In genomic region chr13:99267927-99268326, GRCh38 we compare ENCODE assay signal across 27 cellular contexts. TPM values are rescaled to one million over a fixed set of nuclear protein-coding genes. Genes with fewer than 3 reads are reported as not detected.
DNase-seq lines count a peak whose midpoint lies in the region; ATAC-seq, FAIRE-seq and TF ChIP-seq lines count a peak whose summit lies in the region.
"Had no signal": no experiment of that assay in that cellular context is flagged by ENCODE, and none has a peak within 500 bp of the region (broad histone marks: within the 10 kb centered on the region; RNA-seq: fewer than 3 reads in every experiment).

No MANE protein-coding gene starts in this region.

- peak overlapping the region in 1 of 2 experiments; percentile 56; a peak in 1 of 4 replicates for H3K9ac ChIP-seq in K562 (ENCODE audit: insufficient read depth in 1 of 2, low read depth in 2 of 2, low read length in 2 of 2)
- H3K9ac ChIP-seq: KMS-11 had no signal

- FAIRE-seq in K562 (lab: Jason Lieb, UNC), result peak; percentile 74
- FAIRE-seq: G401.6 had no signal

- peaks cover 25% of the 10 kb centered on the region; the same call in 2 of the 3 replicates for H3K79me2 ChIP-seq in K562 (ENCODE audit: control insufficient read depth, insufficient read depth, low read length)

- peaks cover 66% of the 10 kb centered on the region for H3K4me1 Mint-ChIP-seq in stimulated activated naive CD8-positive, alpha-beta T cell treated with anti-CD3 and anti-CD28 coated beads, Interleukin-15, amount 100 ng/mL, for 72 hours
- H3K4me1 Mint-ChIP-seq in CD4-positive, alpha-beta T cell (ENCODE audit: low read depth), result peaks cover 76% of the 10 kb centered on the region

- no peak overlapping the region for H3K4me3 Mint-ChIP-seq in stimulated activated naive CD8-positive, alpha-beta T cell treated with anti-CD3 and anti-CD28 coated beads, Interleukin-15, amount 100 ng/mL, for 72 hours
- no peak overlapping the region for H3K4me3 Mint-ChIP-seq in CD4-positive, alpha-beta T cell
- H3K4me3 Mint-ChIP-seq: GM23338 had no signal

- no peak overlapping the region for H2AFZ ChIP-seq in K562 (ENCODE audit: low read depth, low read length)
- H2AFZ ChIP-seq: GM23338 had no signal

- H3K36me3 ChIP-seq in K562 (ENCODE audit: control insufficient read depth, insufficient read depth, low read length), result peaks cover 6% of the 10 kb centered on the region; the same call in 2 of the 3 replicates
- H3K36me3 ChIP-seq: BE2C had no signal

- peak; percentile 65 for TF ChIP-seq EP300 in K562 (IDR thresholded peaks at IDR 0.05; ENCODE audit: low read length)

- TF ChIP-seq POLR2A in K562 (conservative IDR thresholded peaks at IDR 0.05), result no peak

- BruUV-seq in K562 (replicated peaks; lab: Mats Ljungman, UMichigan), result no TSS peak

- no peaks in the 10 kb centered on the region for H3K9me3 ChIP-seq in K562 (replicated peaks; ENCODE audit: control insufficient read depth, insufficient read depth, low read depth, low read length)
- H3K9me3 ChIP-seq in CD4-positive, alpha-beta T cell (ENCODE audit: control insufficient read depth, low read length), result peaks cover 5% of the 10 kb centered on the region
- H3K9me3 ChIP-seq: BE2C had no signal

- H4K20me1 ChIP-seq in K562 (replicated peaks; ENCODE audit: control insufficient read depth, insufficient read depth, low read length), result no peaks in the 10 kb centered on the region

- peak overlapping the region; percentile 20; the same call in 1 of the 3 replicates for H3K27ac ChIP-seq in K562 (ENCODE audit: extremely low read depth, low read depth, low read length)
- H3K27ac ChIP-seq in coronary artery, result no peak overlapping the region
- no peak overlapping the region for H3K27ac ChIP-seq in CD4-positive, alpha-beta T cell (ENCODE audit: low read depth, low read length)
- H3K27ac ChIP-seq: 22Rv1, KMS-11, RWPE1 had no signal

- intact Hi-C loops in K562 (cut with micrococcal nuclease), result loop anchor here (2.0 to 10.0 kb wide), 5 partner anchors 64 to 593 kb away; partner anchors contain the start of gene UBAC2
- intact Hi-C loops in CD4-positive, alpha-beta T cell (cut with DNase I, micrococcal nuclease), result loop anchor here in 1 of 2 experiments (1.0 to 10.0 kb wide), 4 partner anchors 169 to 337 kb away; partner anchors contain the start of genes CLYBL and TM9SF2

- peaks cover 7 to 24% of the 10 kb centered on the region in 2 experiments; a peak in 3 of 5 replicates for H3K4me1 ChIP-seq in K562 (replicated peaks in 1 of 2; ENCODE audit: control insufficient read depth in 2 of 2, insufficient read depth in 2 of 2, low read length in 2 of 2)
- H3K4me1 ChIP-seq: BE2C had no signal

- H3K27ac Mint-ChIP-seq in stimulated activated naive CD8-positive, alpha-beta T cell treated with anti-CD3 and anti-CD28 coated beads, Interleukin-15, amount 100 ng/mL, for 72 hours, result peak overlapping the region; percentile 10 to 79
- H3K27ac Mint-ChIP-seq in CD4-positive, alpha-beta T cell, result no peak overlapping the region
- H3K27ac Mint-ChIP-seq: GM23338 had no signal

- H3K4me2 ChIP-seq in K562 (ENCODE audit: insufficient read depth, low read length), result peak overlapping the region; percentile 43
- H3K4me2 ChIP-seq: GM23338, KMS-11 had no signal

- WGBS in K562 (ENCODE audit: insufficient coverage, low coverage, missing lambda C conversion rate), result 0% methylated on average over 4 of the region's 4 CpGs

- H3K9me3 Mint-ChIP-seq in stimulated activated naive CD8-positive, alpha-beta T cell treated with anti-CD3 and anti-CD28 coated beads, Interleukin-15, amount 100 ng/mL, for 72 hours, result peaks cover 0 to 10% of the 10 kb centered on the region in 2 donors
- H3K9me3 Mint-ChIP-seq in CD4-positive, alpha-beta T cell, result peaks cover 2% of the 10 kb centered on the region
- H3K9me3 Mint-ChIP-seq: GM23338 had no signal

- peak; percentile 49 for DNase-seq in NCI-H2171 treated with DMSO at 0.1 percent for 48 hours (lab: John Stamatoyannopoulos, UW)
- no peak for DNase-seq in NCI-H2171 (lab: John Stamatoyannopoulos, UW)
- no peak for DNase-seq in stimulated activated naive CD8-positive, alpha-beta T cell treated with anti-CD3 and anti-CD28 coated beads, Interleukin-15, amount 100 ng/mL, for 72 hours
- DNase-seq in stimulated activated naive CD8-positive, alpha-beta T cell treated with anti-CD3 and anti-CD28 coated beads, Interleukin-15, Interleukin-2, amounts not matched to agents 100 U/mL and 50 U/mL, for 24 hours, result no peak
- DNase-seq in K562 (ENCODE audit: extremely low read depth in 1 of 4, low spot score in 3 of 4), result peak; percentile 18 to 65 (median 32)
- no peak for DNase-seq in pons (ENCODE audit: low spot score)
- DNase-seq in coronary artery (ENCODE audit: low spot score), result no peak
- DNase-seq in CD4-positive, alpha-beta T cell, result no peak
- DNase-seq: BE2C, HCEC 1CT, IMR-90, MM.1S, NCI-H1048, NCI-H1417, NCI-H1694, NCI-H2029 treated with DMSO at 0.1 percent for 48 hours, NCI-H226, NCI-H510A, NCI-H69, SHP77 had no signal

- no peak for TF ChIP-seq RAD21 in K562 (CRISPR knock-in tag; conservative IDR thresholded peaks at IDR 0.05 in 1 of 2, IDR thresholded peaks at IDR 0.05 in 1 of 2)

- H3K4me3 ChIP-seq in K562, result no peak overlapping the region
- H3K4me3 ChIP-seq in coronary artery, result no peak overlapping the region
- H3K4me3 ChIP-seq: GM23338 had no signal

- no peak for ATAC-seq in stimulated activated naive CD8-positive, alpha-beta T cell treated with anti-CD3 and anti-CD28 coated beads, Interleukin-15, amount 100 ng/mL, for 72 hours
- no peak for ATAC-seq in stimulated activated naive CD8-positive, alpha-beta T cell treated with anti-CD3 and anti-CD28 coated beads, Interleukin-15, Interleukin-2, amounts not matched to agents 100 U/mL and 50 U/mL, for 24 hours
- ATAC-seq in K562, result peak; percentile 33; the same call in 2 of the 3 replicates
- ATAC-seq in CD4-positive, alpha-beta T cell (ENCODE audit: poor library complexity), result no peak
- ATAC-seq: GM23338, Panc1 had no signal

- no peaks in the 10 kb centered on the region for H3K9me1 ChIP-seq in K562 (ENCODE audit: control insufficient read depth, insufficient read depth, low read length)

- no peaks in the 10 kb centered on the region for H3K27me3 Mint-ChIP-seq in stimulated activated naive CD8-positive, alpha-beta T cell treated with anti-CD3 and anti-CD28 coated beads, Interleukin-15, amount 100 ng/mL, for 72 hours
- no peaks in the 10 kb centered on the region for H3K27me3 Mint-ChIP-seq in CD4-positive, alpha-beta T cell

- POLR2A ChIA-PET in K562 (lab: Yijun Ruan, JAX), result interaction anchor here (0.6 kb wide), 1 partner anchor 345 kb away, joined by 3 read pairs; no protein-coding TSS in a partner anchor
- POLR2A ChIA-PET in CD4-positive, alpha-beta T cell (lab: Charles Lee), result interaction anchor here (1.1 to 5.5 kb wide), 5 partner anchors 10 to 119 kb away, joined by 3 to 37 read pairs (median 5); partner anchors contain the start of genes GPR18 and UBAC2

- peaks cover 37% of the 10 kb centered on the region for H3K36me3 Mint-ChIP-seq in CD4-positive, alpha-beta T cell (ENCODE audit: low read depth)

- CTCF ChIA-PET in K562 (lab: Yijun Ruan, JAX; ENCODE audit: low intra/inter-chr PET ratio), result interaction anchor here (5.6 kb wide), 1 partner anchor 168 kb away, joined by 73 read pairs; no protein-coding TSS in a partner anchor
- CTCF ChIA-PET in CD4-positive, alpha-beta T cell (lab: Charles Lee), result interaction anchor here (1.2 to 10.4 kb wide), 5 partner anchors 30 to 170 kb away, joined by 3 to 189 read pairs (median 15); no protein-coding TSS in a partner anchor

- H3K27me3 ChIP-seq in K562 (ENCODE audit: control insufficient read depth in 2 of 2, insufficient read depth in 2 of 2, low read length in 2 of 2), result no peaks in the 10 kb centered on the region
- H3K27me3 ChIP-seq in CD4-positive, alpha-beta T cell (ENCODE audit: control insufficient read depth, insufficient read depth, low read length), result no peaks in the 10 kb centered on the region
- H3K27me3 ChIP-seq: BE2C had no signal

- in situ Hi-C loops in K562 (cut with MboI), result loop anchor here (5.0 kb wide), 2 partner anchors 91 to 169 kb away; no protein-coding TSS in a partner anchor

- TF ChIP-seq CTCF in K562 (IDR thresholded peaks at IDR 0.05 in 2 of 3, conservative IDR thresholded peaks at IDR 0.05 in 1 of 3; ENCODE audit: insufficient read depth in 2 of 3, low read depth in 1 of 3, low read length in 3 of 3) (no peak), coronary artery (IDR thresholded peaks at IDR 0.05) (no peak)
- no peak for TF ChIP-seq CTCF in CD4-positive, alpha-beta T cell (IDR thresholded peaks at IDR 0.05)

RNA-seq across cellular contexts. Expression of gene GPR18, which starts 9.7 kb away (rescaled TPM):
- total RNA-seq in K562 (2011; cell fraction: chromatin; rRNA removed; ENCODE audit: low replicate concordance), result not detected in 2 replicates
- total RNA-seq in K562 (2011; cell fraction: nucleolus; rRNA removed), result not detected in 2 replicates
- not detected in 2 replicates for total RNA-seq in K562 (2011; cell fraction: nucleoplasm; rRNA removed)
- not detected in 2 replicates for total RNA-seq in K562 (2014; rRNA removed)
- not detected in 2 replicates for total RNA-seq in K562 (2014; rRNA removed; fragmentation: Illumina TruSeq; extraction: Trizol)
- total RNA-seq in K562 (2015; rRNA removed; fragmentation: Illumina TruSeq; extraction: Trizol), result not detected in 2 replicates
- not detected in 2 replicates for total RNA-seq in K562 (2021)
- polyA plus RNA-seq in K562 (2011; rRNA removed), result not detected in 2 replicates
- not detected in 2 replicates for polyA plus RNA-seq in K562 (2011; cell fraction: cytosol; rRNA removed)
- polyA plus RNA-seq in K562 (2011; cell fraction: nucleus; rRNA removed), result not detected in 2 replicates
- polyA plus RNA-seq in K562 (2012), result 0.08 and 0.13 TPM in 2 replicates
- polyA plus RNA-seq in K562 (2014; fragmentation: Illumina TruSeq; extraction: Trizol), result not detected in 2 replicates
- polyA plus RNA-seq in K562 (2014; fragmentation: Nextera tagmentation; extraction: Ambion mirVana), result under 1 TPM in 1 of 2 experiments, not detected in 1; 0.75 TPM
- not detected in 2 replicates for polyA plus RNA-seq in K562 (2014; rRNA removed)
- polyA minus RNA-seq in K562 (2011; rRNA and poly(A)+ RNA removed), result not detected in 2 replicates
- polyA minus RNA-seq in K562 (2011; cell fraction: cytosol; rRNA and poly(A)+ RNA removed), result not detected in 2 replicates
- not detected in 2 replicates for polyA minus RNA-seq in K562 (2011; cell fraction: nucleus; rRNA and poly(A)+ RNA removed)
- 10 to 100 TPM; 42.9 to 45.1 TPM for total RNA-seq in CD4-positive, alpha-beta T cell
- total RNA-seq: GM23338, IMR-90 had no signal
- polyA plus RNA-seq: IMR-90 had no signal

RNA-seq across cellular contexts. Expression of gene GPR183, which starts 39.3 kb away (rescaled TPM):
- total RNA-seq in K562 (2011; cell fraction: chromatin; rRNA removed; ENCODE audit: low replicate concordance), result 3.6 and 4.7 TPM in 2 replicates
- total RNA-seq in K562 (2011; cell fraction: nucleolus; rRNA removed), result 2.6 and 4.0 TPM in 2 replicates
- 4.1 and 5.4 TPM in 2 replicates for total RNA-seq in K562 (2011; cell fraction: nucleoplasm; rRNA removed)
- 1.3 and 1.6 TPM in 2 replicates for total RNA-seq in K562 (2014; rRNA removed)
- total RNA-seq in K562 (2014; rRNA removed; fragmentation: Illumina TruSeq; extraction: Trizol), result 2.9 and 3.5 TPM in 2 replicates
- 9.3 and 10.0 TPM in 2 replicates for total RNA-seq in K562 (2015; rRNA removed; fragmentation: Illumina TruSeq; extraction: Trizol)
- total RNA-seq in K562 (2021), result 2.3 TPM in 2 replicates
- 2.6 and 9.4 TPM in 2 replicates for polyA plus RNA-seq in K562 (2011; rRNA removed)
- 1.7 and 5.1 TPM in 2 replicates for polyA plus RNA-seq in K562 (2011; cell fraction: cytosol; rRNA removed)
- polyA plus RNA-seq in K562 (2011; cell fraction: nucleus; rRNA removed), result 0.97 and 2.6 TPM in 2 replicates
- polyA plus RNA-seq in K562 (2012), result 3.7 and 8.1 TPM in 2 replicates
- 3.6 and 3.7 TPM in 2 replicates for polyA plus RNA-seq in K562 (2014; fragmentation: Illumina TruSeq; extraction: Trizol)
- polyA plus RNA-seq in K562 (2014; fragmentation: Nextera tagmentation; extraction: Ambion mirVana), result 10 to 100 TPM in 1 of 2 experiments, 1 to 10 TPM in 1; 6.9 to 10.2 TPM
- 1.9 and 2.5 TPM in 2 replicates for polyA plus RNA-seq in K562 (2014; rRNA removed)
- polyA minus RNA-seq in K562 (2011; rRNA and poly(A)+ RNA removed), result 2.0 and 6.3 TPM in 2 replicates
- 2.6 TPM in 1 of 2 replicates, not detected in the other for polyA minus RNA-seq in K562 (2011; cell fraction: cytosol; rRNA and poly(A)+ RNA removed)
- polyA minus RNA-seq in K562 (2011; cell fraction: nucleus; rRNA and poly(A)+ RNA removed), result 0.78 and 0.81 TPM in 2 replicates
- 100 to 1,000 TPM; 330 to 337 TPM for total RNA-seq in CD4-positive, alpha-beta T cell
- total RNA-seq: GM23338, SK-MEL-5 had no signal

Comparison
In these comparisons a context has a peak if more than half of its experiments do, and no peak if none do; other contexts are left out.
1. DNase-seq: peak in NCI-H2171 treated with DMSO at 0.1 percent for 48 hours (single experiment) and K562 (4 of 4); none in NCI-H2171 (single experiment), stimulated activated naive CD8-positive, alpha-beta T cell treated with anti-CD3 and anti-CD28 coated beads, Interleukin-15, amount 100 ng/mL, for 72 hours (0 of 2), stimulated activated naive CD8-positive, alpha-beta T cell treated with anti-CD3 and anti-CD28 coated beads, Interleukin-15, Interleukin-2, amounts not matched to agents 100 U/mL and 50 U/mL, for 24 hours (single experiment), pons (single experiment), coronary artery (single experiment) and CD4-positive, alpha-beta T cell (0 of 10).
2. RNA of gene GPR18, which starts 9.7 kb away (total RNA-seq): 42.9 to 45.1 TPM in CD4-positive, alpha-beta T cell; not detected in K562; every median in the first group is over 10 times any median in the second.
3. RNA of gene GPR183, which starts 39.3 kb away (total RNA-seq): 330 to 337 TPM in CD4-positive, alpha-beta T cell; 1.3 to 10.0 TPM in K562; every median in the first group is over 10 times any median in the second.